1 cellular context compared by ENCODE assay signal in genomic region chr6:99568103-99568933, GRCh38.
TF ChIP-seq lines count a peak whose summit lies in the region.

A gene with protein sequence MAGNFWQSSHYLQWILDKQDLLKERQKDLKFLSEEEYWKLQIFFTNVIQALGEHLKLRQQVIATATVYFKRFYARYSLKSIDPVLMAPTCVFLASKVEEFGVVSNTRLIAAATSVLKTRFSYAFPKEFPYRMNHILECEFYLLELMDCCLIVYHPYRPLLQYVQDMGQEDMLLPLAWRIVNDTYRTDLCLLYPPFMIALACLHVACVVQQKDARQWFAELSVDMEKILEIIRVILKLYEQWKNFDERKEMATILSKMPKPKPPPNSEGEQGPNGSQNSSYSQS (minus strand): TSS chr6:99568660. CDS start chr6:99568527, 133 bp downstream.

TF ChIP-seq in HepG2, 621 proteins besides CTCF, POLR2A, EP300 and RAD21 (continued from another document and continues in another):
- TF ChIP-seq, protein P1, sequence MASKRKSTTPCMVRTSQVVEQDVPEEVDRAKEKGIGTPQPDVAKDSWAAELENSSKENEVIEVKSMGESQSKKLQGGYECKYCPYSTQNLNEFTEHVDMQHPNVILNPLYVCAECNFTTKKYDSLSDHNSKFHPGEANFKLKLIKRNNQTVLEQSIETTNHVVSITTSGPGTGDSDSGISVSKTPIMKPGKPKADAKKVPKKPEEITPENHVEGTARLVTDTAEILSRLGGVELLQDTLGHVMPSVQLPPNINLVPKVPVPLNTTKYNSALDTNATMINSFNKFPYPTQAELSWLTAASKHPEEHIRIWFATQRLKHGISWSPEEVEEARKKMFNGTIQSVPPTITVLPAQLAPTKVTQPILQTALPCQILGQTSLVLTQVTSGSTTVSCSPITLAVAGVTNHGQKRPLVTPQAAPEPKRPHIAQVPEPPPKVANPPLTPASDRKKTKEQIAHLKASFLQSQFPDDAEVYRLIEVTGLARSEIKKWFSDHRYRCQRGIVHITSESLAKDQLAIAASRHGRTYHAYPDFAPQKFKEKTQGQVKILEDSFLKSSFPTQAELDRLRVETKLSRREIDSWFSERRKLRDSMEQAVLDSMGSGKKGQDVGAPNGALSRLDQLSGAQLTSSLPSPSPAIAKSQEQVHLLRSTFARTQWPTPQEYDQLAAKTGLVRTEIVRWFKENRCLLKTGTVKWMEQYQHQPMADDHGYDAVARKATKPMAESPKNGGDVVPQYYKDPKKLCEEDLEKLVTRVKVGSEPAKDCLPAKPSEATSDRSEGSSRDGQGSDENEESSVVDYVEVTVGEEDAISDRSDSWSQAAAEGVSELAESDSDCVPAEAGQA (IDR thresholded peaks at IDR 0.05; ENCODE audit: low read depth): peak; percentile 50; the same call in 1 of the 2 replicates
- TF ChIP-seq, protein P1 (CRISPR knock-in tag; IDR thresholded peaks at IDR 0.05; ENCODE audit: borderline replicate concordance): no peak; the same call in 1 of the 2 replicates
- TF ChIP-seq NCOA5 (CRISPR knock-in tag; IDR thresholded peaks at IDR 0.05) (0 out of 2 replicates have a peak, but pooled peaks have one; percentile 23), ZNF607 (CRISPR knock-in tag; IDR thresholded peaks at IDR 0.05; ENCODE audit: borderline replicate concordance) (peak; percentile 67), ZNF569 (CRISPR knock-in tag; IDR thresholded peaks at IDR 0.05; ENCODE audit: borderline replicate concordance) (no peak), RBM22 (optimal IDR thresholded peaks at IDR 0.05; ENCODE audit: low read length) (peak; percentile 56), CBX2 (IDR thresholded peaks at IDR 0.05; ENCODE audit: low read depth, low read length) (no peak; the same call in 1 of the 2 replicates), CBX2 (CRISPR knock-in tag; IDR thresholded peaks at IDR 0.05; ENCODE audit: low read depth) (no peak), RFX5 (IDR thresholded peaks at IDR 0.05; ENCODE audit: low read depth, low read length) (0 out of 2 replicates have a peak, but pooled peaks have one; percentile 37), ZNF350 (CRISPR knock-in tag; IDR thresholded peaks at IDR 0.05; ENCODE audit: borderline replicate concordance, low read depth) (peak; percentile 89; the same call in 1 of the 2 replicates), TP53 (CRISPR knock-in tag; conservative IDR thresholded peaks at IDR 0.05) (peak; percentile 78; the same call in 1 of the 2 replicates), ZFAT (CRISPR knock-in tag; conservative IDR thresholded peaks at IDR 0.05) (0 out of 2 replicates have a peak, but pooled peaks have one; percentile 22), ZMYM3 (CRISPR knock-in tag; IDR thresholded peaks at IDR 0.05) (peak; percentile 34; the same call in 1 of the 2 replicates), ZNF260 (CRISPR knock-in tag; IDR thresholded peaks at IDR 0.05; ENCODE audit: borderline replicate concordance, low read depth) (no peak), SIN3A (IDR thresholded peaks at IDR 0.05; ENCODE audit: borderline replicate concordance, low read depth, low read length) (no peak; the same call in 1 of the 2 replicates), SP4 (CRISPR knock-in tag; IDR thresholded peaks at IDR 0.05) (peak; percentile 88; the same call in 1 of the 2 replicates), SMC3 (IDR thresholded peaks at IDR 0.05; ENCODE audit: low read length) (no peak), ATF6 (CRISPR knock-in tag; conservative IDR thresholded peaks at IDR 0.05) (no peak), HNRNPLL (IDR thresholded peaks at IDR 0.05; ENCODE audit: low read depth, low read length, poor library complexity, severe bottlenecking) (peak; percentile 66), ZNF792 (CRISPR knock-in tag; IDR thresholded peaks at IDR 0.05) (peak; percentile 96), RFX1 (IDR thresholded peaks at IDR 0.05) (no peak), SNAPC2 (CRISPR knock-in tag; IDR thresholded peaks at IDR 0.05) (peak; percentile 61; the same call in 1 of the 2 replicates), ZNF570 (CRISPR knock-in tag; IDR thresholded peaks at IDR 0.05; ENCODE audit: borderline replicate concordance) (no peak), SALL2 (CRISPR knock-in tag; IDR thresholded peaks at IDR 0.05) (peak; percentile 95), DDIT3 (CRISPR knock-in tag; IDR thresholded peaks at IDR 0.05) (no peak), ZNF772 (CRISPR knock-in tag; IDR thresholded peaks at IDR 0.05) (peak; percentile 74; the same call in 1 of the 2 replicates), NFIC (IDR thresholded peaks at IDR 0.05; ENCODE audit: low read length) (peak; percentile 28), ZSCAN31 (CRISPR knock-in tag; IDR thresholded peaks at IDR 0.05; ENCODE audit: low read depth) (peak; percentile 81; the same call in 1 of the 2 replicates), ZSCAN25 (CRISPR knock-in tag; IDR thresholded peaks at IDR 0.05) (no peak; the same call in none of the 2 replicates), E2F1 (CRISPR knock-in tag; IDR thresholded peaks at IDR 0.05) (peak; percentile 71), ZNF574 (CRISPR knock-in tag; IDR thresholded peaks at IDR 0.05) (peak; percentile 95), REPIN1 (CRISPR knock-in tag; IDR thresholded peaks at IDR 0.05; ENCODE audit: borderline replicate concordance, low read depth) (peak; percentile 96)
- TF ChIP-seq, protein P2, sequence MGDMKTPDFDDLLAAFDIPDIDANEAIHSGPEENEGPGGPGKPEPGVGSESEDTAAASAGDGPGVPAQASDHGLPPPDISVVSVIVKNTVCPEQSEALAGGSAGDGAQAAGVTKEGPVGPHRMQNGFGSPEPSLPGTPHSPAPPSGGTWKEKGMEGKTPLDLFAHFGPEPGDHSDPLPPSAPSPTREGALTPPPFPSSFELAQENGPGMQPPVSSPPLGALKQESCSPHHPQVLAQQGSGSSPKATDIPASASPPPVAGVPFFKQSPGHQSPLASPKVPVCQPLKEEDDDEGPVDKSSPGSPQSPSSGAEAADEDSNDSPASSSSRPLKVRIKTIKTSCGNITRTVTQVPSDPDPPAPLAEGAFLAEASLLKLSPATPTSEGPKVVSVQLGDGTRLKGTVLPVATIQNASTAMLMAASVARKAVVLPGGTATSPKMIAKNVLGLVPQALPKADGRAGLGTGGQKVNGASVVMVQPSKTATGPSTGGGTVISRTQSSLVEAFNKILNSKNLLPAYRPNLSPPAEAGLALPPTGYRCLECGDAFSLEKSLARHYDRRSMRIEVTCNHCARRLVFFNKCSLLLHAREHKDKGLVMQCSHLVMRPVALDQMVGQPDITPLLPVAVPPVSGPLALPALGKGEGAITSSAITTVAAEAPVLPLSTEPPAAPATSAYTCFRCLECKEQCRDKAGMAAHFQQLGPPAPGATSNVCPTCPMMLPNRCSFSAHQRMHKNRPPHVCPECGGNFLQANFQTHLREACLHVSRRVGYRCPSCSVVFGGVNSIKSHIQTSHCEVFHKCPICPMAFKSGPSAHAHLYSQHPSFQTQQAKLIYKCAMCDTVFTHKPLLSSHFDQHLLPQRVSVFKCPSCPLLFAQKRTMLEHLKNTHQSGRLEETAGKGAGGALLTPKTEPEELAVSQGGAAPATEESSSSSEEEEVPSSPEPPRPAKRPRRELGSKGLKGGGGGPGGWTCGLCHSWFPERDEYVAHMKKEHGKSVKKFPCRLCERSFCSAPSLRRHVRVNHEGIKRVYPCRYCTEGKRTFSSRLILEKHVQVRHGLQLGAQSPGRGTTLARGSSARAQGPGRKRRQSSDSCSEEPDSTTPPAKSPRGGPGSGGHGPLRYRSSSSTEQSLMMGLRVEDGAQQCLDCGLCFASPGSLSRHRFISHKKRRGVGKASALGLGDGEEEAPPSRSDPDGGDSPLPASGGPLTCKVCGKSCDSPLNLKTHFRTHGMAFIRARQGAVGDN (CRISPR knock-in tag; IDR thresholded peaks at IDR 0.05): peak; percentile 91
- TF ChIP-seq, protein P3, sequence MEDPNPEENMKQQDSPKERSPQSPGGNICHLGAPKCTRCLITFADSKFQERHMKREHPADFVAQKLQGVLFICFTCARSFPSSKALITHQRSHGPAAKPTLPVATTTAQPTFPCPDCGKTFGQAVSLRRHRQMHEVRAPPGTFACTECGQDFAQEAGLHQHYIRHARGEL (CRISPR knock-in tag; IDR thresholded peaks at IDR 0.05): peak; percentile 77; the same call in 1 of the 2 replicates
- TF ChIP-seq, protein P4, sequence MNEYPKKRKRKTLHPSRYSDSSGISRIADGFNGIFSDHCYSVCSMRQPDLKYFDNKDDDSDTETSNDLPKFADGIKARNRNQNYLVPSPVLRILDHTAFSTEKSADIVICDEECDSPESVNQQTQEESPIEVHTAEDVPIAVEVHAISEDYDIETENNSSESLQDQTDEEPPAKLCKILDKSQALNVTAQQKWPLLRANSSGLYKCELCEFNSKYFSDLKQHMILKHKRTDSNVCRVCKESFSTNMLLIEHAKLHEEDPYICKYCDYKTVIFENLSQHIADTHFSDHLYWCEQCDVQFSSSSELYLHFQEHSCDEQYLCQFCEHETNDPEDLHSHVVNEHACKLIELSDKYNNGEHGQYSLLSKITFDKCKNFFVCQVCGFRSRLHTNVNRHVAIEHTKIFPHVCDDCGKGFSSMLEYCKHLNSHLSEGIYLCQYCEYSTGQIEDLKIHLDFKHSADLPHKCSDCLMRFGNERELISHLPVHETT (CRISPR knock-in tag; conservative IDR thresholded peaks at IDR 0.05): peak; percentile 97
- TF ChIP-seq, protein P5, sequence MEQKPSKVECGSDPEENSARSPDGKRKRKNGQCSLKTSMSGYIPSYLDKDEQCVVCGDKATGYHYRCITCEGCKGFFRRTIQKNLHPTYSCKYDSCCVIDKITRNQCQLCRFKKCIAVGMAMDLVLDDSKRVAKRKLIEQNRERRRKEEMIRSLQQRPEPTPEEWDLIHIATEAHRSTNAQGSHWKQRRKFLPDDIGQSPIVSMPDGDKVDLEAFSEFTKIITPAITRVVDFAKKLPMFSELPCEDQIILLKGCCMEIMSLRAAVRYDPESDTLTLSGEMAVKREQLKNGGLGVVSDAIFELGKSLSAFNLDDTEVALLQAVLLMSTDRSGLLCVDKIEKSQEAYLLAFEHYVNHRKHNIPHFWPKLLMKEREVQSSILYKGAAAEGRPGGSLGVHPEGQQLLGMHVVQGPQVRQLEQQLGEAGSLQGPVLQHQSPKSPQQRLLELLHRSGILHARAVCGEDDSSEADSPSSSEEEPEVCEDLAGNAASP (CRISPR knock-in tag; IDR thresholded peaks at IDR 0.05; ENCODE audit: borderline replicate concordance): peak; percentile 79
